Comparison of ENCODE assay signal across 18 cellular contexts in the genomic region with DNA sequence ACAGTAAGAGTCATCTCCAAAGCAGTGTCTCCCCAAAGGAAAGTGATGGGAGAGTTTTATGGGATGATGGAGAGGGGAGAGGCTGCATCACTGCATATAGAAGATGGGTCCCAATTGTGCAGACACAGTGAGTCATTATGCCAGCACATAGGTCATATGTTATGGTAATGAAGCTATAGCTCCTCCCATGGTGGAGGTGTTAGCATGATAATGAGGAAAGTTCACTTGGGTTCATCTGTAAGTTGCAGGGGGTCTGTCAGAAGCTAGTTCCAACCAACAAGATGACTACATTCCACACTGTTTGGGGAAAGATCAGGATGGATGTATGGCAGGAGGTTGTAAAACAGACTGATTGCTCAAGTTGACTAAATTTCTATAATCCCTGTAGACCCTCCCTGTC.
"Had no signal": no experiment of that assay in that cellular context is flagged by ENCODE, and none has a peak within 500 bp of the region (broad histone marks: within the 10 kb centered on the region; RNA-seq: fewer than 3 reads in every experiment).

No MANE protein-coding gene starts in this region.

- H3K4me1 ChIP-seq: heart right ventricle, right atrium auricular region, tibial nerve, uterus had no signal

- H3K27me3 ChIP-seq: heart right ventricle, right atrium auricular region, tibial nerve, uterus had no signal

- H3K9me3 ChIP-seq: heart right ventricle, right atrium auricular region, tibial nerve, uterus had no signal

- H3K36me3 ChIP-seq: heart right ventricle, right atrium auricular region, tibial nerve, uterus had no signal

- FAIRE-seq: keratinocyte had no signal

- H3K27ac ChIP-seq: heart right ventricle, right atrium auricular region, skin epidermis, tibial nerve, uterus, VCaP had no signal

- ATAC-seq: activated naive CD4-positive, alpha-beta T cell treated with anti-CD3 and anti-CD28 coated beads, Interleukin-2, amount 50 U/mL, for 72 hours; esophagus mucosa; heart right ventricle; left lobe of liver had no signal

- DNase-seq: activated CD4-positive, alpha-beta T cell treated with anti-CD3 and anti-CD28 coated beads for 1 hour; activated gamma-delta T cell; effector CD4-positive, alpha-beta T cell; heart right ventricle; midbrain; nephron progenitor cell; occipital lobe; T-helper 2 cell; uterus had no signal

- H3K4me3 ChIP-seq: heart right ventricle, lung, right atrium auricular region, skin epidermis, tibial nerve, uterus had no signal
